ENCODE assay signal across 3 cellular contexts in genomic region chr4:74080351-74080750, GRCh38. TPM values are rescaled to one million over a fixed set of nuclear protein-coding genes. Genes with fewer than 3 reads are reported as not detected.
"Had no signal": no experiment of that assay in that cellular context is flagged by ENCODE, and none has a peak within 500 bp of the region (broad histone marks: within the 10 kb centered on the region; RNA-seq: fewer than 3 reads in every experiment).

No MANE protein-coding gene starts in this region.

RNA-seq across cellular contexts. Expression of gene CXCL2, which starts 18.6 kb away (rescaled TPM):
- polyA plus RNA-seq: naive thymus-derived CD4-positive, alpha-beta T cell had no signal

RNA-seq across cellular contexts. Expression of gene CXCL3, which starts 41.9 kb away (rescaled TPM):
- total RNA-seq: left lobe of liver had no signal
- polyA plus RNA-seq: immature natural killer cell; naive thymus-derived CD4-positive, alpha-beta T cell had no signal
